ENCODE assay signal across 1 cellular context in the genomic region with DNA sequence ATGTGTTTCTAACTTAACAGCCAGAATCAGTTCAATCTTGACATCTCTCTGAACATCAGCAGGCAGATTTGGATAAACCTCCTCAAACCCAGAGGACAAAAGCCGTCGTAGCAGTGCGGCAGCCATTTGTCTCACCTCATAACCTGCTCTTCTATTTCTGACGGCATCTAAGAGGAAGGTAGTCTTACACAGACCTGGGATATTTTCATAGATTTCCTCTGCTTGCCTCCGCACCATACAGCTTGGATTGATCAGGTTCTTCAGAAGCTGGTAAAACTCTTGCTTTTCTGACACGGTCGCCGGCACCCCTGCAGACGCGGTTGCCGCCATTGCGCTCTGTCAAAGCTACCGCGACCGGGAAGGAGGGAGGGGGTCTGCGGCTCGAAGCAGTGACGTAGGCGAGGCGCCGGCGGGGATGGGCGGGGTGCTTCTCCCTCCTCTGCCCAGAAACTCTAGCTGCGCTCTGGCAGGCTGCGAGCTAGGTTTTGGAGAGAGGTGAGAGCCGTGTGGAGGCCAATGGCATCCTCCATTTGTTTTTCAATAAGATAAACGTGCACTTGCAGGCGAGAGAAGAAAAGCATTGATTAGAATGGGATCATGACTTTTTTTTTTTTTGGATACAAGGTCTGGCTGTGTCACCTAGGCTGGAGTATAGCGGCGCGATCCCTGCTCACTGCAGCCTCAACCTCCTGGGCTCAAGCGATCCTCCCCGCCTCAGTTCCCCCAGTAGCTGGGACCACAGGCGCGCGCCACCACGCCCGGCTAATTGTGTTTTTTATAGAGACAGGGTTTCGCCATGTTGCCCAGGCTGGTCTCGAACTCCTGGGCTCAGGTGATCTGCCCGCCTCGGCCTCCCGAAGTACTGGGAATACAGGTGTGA.
TF ChIP-seq lines count a peak whose summit lies in the region.

A gene (minus strand): TSS at position 347 of the 880 bp plus-strand sequence. CDS start 17 bp downstream, at position 330.

TF ChIP-seq in K562, 482 proteins besides CTCF, POLR2A, EP300 and RAD21 (continued from another document and continues in another):
- TF ChIP-seq, protein P1, sequence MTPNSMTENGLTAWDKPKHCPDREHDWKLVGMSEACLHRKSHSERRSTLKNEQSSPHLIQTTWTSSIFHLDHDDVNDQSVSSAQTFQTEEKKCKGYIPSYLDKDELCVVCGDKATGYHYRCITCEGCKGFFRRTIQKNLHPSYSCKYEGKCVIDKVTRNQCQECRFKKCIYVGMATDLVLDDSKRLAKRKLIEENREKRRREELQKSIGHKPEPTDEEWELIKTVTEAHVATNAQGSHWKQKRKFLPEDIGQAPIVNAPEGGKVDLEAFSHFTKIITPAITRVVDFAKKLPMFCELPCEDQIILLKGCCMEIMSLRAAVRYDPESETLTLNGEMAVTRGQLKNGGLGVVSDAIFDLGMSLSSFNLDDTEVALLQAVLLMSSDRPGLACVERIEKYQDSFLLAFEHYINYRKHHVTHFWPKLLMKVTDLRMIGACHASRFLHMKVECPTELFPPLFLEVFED (CRISPR knock-in tag; conservative IDR thresholded peaks at IDR 0.05), result no peak
- no peak for TF ChIP-seq GATAD2A (IDR thresholded peaks at IDR 0.05)
- TF ChIP-seq ZNF239 (CRISPR knock-in tag; IDR thresholded peaks at IDR 0.05), result no peak
- no peak for TF ChIP-seq ZNF583 (CRISPR knock-in tag; IDR thresholded peaks at IDR 0.05)
- no peak for TF ChIP-seq KAT8 (IDR thresholded peaks at IDR 0.05; ENCODE audit: low read depth)
- TF ChIP-seq, protein P2, sequence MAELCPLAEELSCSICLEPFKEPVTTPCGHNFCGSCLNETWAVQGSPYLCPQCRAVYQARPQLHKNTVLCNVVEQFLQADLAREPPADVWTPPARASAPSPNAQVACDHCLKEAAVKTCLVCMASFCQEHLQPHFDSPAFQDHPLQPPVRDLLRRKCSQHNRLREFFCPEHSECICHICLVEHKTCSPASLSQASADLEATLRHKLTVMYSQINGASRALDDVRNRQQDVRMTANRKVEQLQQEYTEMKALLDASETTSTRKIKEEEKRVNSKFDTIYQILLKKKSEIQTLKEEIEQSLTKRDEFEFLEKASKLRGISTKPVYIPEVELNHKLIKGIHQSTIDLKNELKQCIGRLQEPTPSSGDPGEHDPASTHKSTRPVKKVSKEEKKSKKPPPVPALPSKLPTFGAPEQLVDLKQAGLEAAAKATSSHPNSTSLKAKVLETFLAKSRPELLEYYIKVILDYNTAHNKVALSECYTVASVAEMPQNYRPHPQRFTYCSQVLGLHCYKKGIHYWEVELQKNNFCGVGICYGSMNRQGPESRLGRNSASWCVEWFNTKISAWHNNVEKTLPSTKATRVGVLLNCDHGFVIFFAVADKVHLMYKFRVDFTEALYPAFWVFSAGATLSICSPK (IDR thresholded peaks at IDR 0.05; ENCODE audit: borderline replicate concordance), result no peak
- TF ChIP-seq, protein P3, sequence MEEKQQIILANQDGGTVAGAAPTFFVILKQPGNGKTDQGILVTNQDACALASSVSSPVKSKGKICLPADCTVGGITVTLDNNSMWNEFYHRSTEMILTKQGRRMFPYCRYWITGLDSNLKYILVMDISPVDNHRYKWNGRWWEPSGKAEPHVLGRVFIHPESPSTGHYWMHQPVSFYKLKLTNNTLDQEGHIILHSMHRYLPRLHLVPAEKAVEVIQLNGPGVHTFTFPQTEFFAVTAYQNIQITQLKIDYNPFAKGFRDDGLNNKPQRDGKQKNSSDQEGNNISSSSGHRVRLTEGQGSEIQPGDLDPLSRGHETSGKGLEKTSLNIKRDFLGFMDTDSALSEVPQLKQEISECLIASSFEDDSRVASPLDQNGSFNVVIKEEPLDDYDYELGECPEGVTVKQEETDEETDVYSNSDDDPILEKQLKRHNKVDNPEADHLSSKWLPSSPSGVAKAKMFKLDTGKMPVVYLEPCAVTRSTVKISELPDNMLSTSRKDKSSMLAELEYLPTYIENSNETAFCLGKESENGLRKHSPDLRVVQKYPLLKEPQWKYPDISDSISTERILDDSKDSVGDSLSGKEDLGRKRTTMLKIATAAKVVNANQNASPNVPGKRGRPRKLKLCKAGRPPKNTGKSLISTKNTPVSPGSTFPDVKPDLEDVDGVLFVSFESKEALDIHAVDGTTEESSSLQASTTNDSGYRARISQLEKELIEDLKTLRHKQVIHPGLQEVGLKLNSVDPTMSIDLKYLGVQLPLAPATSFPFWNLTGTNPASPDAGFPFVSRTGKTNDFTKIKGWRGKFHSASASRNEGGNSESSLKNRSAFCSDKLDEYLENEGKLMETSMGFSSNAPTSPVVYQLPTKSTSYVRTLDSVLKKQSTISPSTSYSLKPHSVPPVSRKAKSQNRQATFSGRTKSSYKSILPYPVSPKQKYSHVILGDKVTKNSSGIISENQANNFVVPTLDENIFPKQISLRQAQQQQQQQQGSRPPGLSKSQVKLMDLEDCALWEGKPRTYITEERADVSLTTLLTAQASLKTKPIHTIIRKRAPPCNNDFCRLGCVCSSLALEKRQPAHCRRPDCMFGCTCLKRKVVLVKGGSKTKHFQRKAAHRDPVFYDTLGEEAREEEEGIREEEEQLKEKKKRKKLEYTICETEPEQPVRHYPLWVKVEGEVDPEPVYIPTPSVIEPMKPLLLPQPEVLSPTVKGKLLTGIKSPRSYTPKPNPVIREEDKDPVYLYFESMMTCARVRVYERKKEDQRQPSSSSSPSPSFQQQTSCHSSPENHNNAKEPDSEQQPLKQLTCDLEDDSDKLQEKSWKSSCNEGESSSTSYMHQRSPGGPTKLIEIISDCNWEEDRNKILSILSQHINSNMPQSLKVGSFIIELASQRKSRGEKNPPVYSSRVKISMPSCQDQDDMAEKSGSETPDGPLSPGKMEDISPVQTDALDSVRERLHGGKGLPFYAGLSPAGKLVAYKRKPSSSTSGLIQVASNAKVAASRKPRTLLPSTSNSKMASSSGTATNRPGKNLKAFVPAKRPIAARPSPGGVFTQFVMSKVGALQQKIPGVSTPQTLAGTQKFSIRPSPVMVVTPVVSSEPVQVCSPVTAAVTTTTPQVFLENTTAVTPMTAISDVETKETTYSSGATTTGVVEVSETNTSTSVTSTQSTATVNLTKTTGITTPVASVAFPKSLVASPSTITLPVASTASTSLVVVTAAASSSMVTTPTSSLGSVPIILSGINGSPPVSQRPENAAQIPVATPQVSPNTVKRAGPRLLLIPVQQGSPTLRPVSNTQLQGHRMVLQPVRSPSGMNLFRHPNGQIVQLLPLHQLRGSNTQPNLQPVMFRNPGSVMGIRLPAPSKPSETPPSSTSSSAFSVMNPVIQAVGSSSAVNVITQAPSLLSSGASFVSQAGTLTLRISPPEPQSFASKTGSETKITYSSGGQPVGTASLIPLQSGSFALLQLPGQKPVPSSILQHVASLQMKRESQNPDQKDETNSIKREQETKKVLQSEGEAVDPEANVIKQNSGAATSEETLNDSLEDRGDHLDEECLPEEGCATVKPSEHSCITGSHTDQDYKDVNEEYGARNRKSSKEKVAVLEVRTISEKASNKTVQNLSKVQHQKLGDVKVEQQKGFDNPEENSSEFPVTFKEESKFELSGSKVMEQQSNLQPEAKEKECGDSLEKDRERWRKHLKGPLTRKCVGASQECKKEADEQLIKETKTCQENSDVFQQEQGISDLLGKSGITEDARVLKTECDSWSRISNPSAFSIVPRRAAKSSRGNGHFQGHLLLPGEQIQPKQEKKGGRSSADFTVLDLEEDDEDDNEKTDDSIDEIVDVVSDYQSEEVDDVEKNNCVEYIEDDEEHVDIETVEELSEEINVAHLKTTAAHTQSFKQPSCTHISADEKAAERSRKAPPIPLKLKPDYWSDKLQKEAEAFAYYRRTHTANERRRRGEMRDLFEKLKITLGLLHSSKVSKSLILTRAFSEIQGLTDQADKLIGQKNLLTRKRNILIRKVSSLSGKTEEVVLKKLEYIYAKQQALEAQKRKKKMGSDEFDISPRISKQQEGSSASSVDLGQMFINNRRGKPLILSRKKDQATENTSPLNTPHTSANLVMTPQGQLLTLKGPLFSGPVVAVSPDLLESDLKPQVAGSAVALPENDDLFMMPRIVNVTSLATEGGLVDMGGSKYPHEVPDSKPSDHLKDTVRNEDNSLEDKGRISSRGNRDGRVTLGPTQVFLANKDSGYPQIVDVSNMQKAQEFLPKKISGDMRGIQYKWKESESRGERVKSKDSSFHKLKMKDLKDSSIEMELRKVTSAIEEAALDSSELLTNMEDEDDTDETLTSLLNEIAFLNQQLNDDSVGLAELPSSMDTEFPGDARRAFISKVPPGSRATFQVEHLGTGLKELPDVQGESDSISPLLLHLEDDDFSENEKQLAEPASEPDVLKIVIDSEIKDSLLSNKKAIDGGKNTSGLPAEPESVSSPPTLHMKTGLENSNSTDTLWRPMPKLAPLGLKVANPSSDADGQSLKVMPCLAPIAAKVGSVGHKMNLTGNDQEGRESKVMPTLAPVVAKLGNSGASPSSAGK (IDR thresholded peaks at IDR 0.05), result peak; percentile 19; the same call in 1 of the 2 replicates
- TF ChIP-seq RBM25 (IDR thresholded peaks at IDR 0.05; ENCODE audit: low read depth, low read length, severe bottlenecking), result no peak
- no peak for TF ChIP-seq SMAD4 (CRISPR knock-in tag; conservative IDR thresholded peaks at IDR 0.05)
- TF ChIP-seq EZH2 (IDR thresholded peaks at IDR 0.05; ENCODE audit: borderline replicate concordance, low read depth, low read length), result no peak
- TF ChIP-seq ZNF354B (CRISPR knock-in tag; IDR thresholded peaks at IDR 0.05), result no peak
- TF ChIP-seq, protein P4, sequence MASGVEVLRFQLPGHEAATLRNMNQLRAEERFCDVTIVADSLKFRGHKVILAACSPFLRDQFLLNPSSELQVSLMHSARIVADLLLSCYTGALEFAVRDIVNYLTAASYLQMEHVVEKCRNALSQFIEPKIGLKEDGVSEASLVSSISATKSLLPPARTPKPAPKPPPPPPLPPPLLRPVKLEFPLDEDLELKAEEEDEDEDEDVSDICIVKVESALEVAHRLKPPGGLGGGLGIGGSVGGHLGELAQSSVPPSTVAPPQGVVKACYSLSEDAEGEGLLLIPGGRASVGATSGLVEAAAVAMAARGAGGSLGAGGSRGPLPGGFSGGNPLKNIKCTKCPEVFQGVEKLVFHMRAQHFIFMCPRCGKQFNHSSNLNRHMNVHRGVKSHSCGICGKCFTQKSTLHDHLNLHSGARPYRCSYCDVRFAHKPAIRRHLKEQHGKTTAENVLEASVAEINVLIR (CRISPR knock-in tag; IDR thresholded peaks at IDR 0.05), result peak; percentile 98
- TF ChIP-seq SRSF9 (IDR thresholded peaks at IDR 0.05; ENCODE audit: borderline replicate concordance, low read depth, low read length), result no peak
- no peak for TF ChIP-seq NFYB (IDR thresholded peaks at IDR 0.05; ENCODE audit: extremely low read depth, insufficient read length)
- TF ChIP-seq FOXP1 (CRISPR knock-in tag; IDR thresholded peaks at IDR 0.05), result no peak
- TF ChIP-seq RFX1 (IDR thresholded peaks at IDR 0.05), result no peak
- no peak for TF ChIP-seq EGR1 (conservative IDR thresholded peaks at IDR 0.05)
- TF ChIP-seq SPI1 (IDR thresholded peaks at IDR 0.05; ENCODE audit: borderline replicate concordance, low read depth, low read length), result no peak
- no peak for TF ChIP-seq ZNF184 (CRISPR knock-in tag; IDR thresholded peaks at IDR 0.05)
- TF ChIP-seq HSF4 (CRISPR knock-in tag; IDR thresholded peaks at IDR 0.05; ENCODE audit: borderline replicate concordance), result no peak
- TF ChIP-seq, protein P5, sequence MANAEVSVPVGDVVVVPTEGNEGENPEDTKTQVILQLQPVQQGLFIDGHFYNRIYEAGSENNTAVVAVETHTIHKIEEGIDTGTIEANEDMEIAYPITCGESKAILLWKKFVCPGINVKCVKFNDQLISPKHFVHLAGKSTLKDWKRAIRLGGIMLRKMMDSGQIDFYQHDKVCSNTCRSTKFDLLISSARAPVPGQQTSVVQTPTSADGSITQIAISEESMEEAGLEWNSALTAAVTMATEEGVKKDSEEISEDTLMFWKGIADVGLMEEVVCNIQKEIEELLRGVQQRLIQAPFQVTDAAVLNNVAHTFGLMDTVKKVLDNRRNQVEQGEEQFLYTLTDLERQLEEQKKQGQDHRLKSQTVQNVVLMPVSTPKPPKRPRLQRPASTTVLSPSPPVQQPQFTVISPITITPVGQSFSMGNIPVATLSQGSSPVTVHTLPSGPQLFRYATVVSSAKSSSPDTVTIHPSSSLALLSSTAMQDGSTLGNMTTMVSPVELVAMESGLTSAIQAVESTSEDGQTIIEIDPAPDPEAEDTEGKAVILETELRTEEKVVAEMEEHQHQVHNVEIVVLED (CRISPR knock-in tag; IDR thresholded peaks at IDR 0.05), result no peak
- TF ChIP-seq, protein P6, sequence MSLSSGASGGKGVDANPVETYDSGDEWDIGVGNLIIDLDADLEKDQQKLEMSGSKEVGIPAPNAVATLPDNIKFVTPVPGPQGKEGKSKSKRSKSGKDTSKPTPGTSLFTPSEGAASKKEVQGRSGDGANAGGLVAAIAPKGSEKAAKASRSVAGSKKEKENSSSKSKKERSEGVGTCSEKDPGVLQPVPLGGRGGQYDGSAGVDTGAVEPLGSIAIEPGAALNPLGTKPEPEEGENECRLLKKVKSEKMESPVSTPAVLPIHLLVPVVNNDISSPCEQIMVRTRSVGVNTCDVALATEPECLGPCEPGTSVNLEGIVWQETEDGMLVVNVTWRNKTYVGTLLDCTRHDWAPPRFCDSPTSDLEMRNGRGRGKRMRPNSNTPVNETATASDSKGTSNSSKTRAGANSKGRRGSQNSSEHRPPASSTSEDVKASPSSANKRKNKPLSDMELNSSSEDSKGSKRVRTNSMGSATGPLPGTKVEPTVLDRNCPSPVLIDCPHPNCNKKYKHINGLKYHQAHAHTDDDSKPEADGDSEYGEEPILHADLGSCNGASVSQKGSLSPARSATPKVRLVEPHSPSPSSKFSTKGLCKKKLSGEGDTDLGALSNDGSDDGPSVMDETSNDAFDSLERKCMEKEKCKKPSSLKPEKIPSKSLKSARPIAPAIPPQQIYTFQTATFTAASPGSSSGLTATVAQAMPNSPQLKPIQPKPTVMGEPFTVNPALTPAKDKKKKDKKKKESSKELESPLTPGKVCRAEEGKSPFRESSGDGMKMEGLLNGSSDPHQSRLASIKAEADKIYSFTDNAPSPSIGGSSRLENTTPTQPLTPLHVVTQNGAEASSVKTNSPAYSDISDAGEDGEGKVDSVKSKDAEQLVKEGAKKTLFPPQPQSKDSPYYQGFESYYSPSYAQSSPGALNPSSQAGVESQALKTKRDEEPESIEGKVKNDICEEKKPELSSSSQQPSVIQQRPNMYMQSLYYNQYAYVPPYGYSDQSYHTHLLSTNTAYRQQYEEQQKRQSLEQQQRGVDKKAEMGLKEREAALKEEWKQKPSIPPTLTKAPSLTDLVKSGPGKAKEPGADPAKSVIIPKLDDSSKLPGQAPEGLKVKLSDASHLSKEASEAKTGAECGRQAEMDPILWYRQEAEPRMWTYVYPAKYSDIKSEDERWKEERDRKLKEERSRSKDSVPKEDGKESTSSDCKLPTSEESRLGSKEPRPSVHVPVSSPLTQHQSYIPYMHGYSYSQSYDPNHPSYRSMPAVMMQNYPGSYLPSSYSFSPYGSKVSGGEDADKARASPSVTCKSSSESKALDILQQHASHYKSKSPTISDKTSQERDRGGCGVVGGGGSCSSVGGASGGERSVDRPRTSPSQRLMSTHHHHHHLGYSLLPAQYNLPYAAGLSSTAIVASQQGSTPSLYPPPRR (CRISPR knock-in tag; IDR thresholded peaks at IDR 0.05; ENCODE audit: borderline replicate concordance), result no peak
- TF ChIP-seq CHD1 (IDR thresholded peaks at IDR 0.05; ENCODE audit: low read length), result no peak
- no peak for TF ChIP-seq ZNF347 (CRISPR knock-in tag; IDR thresholded peaks at IDR 0.05; ENCODE audit: low read depth)
- no peak for TF ChIP-seq ZNF23 (CRISPR knock-in tag; IDR thresholded peaks at IDR 0.05)
- TF ChIP-seq MEF2A (IDR thresholded peaks at IDR 0.05; ENCODE audit: control insufficient read depth, low read depth, low read length), result no peak
- TF ChIP-seq HDAC1 (IDR thresholded peaks at IDR 0.05), result peak in 1 of 2 experiments; percentile 56; a peak in 2 of 4 replicates
- TF ChIP-seq HMGN3 (IDR thresholded peaks at IDR 0.05; ENCODE audit: borderline replicate concordance, extremely low read depth, insufficient read length, low read depth, low read length), result no peak
- TF ChIP-seq HNRNPK (IDR thresholded peaks at IDR 0.05; ENCODE audit: low read depth, low read length, poor library complexity, severe bottlenecking), result no peak
